17 cellular contexts compared by ENCODE assay signal in the genomic region with DNA sequence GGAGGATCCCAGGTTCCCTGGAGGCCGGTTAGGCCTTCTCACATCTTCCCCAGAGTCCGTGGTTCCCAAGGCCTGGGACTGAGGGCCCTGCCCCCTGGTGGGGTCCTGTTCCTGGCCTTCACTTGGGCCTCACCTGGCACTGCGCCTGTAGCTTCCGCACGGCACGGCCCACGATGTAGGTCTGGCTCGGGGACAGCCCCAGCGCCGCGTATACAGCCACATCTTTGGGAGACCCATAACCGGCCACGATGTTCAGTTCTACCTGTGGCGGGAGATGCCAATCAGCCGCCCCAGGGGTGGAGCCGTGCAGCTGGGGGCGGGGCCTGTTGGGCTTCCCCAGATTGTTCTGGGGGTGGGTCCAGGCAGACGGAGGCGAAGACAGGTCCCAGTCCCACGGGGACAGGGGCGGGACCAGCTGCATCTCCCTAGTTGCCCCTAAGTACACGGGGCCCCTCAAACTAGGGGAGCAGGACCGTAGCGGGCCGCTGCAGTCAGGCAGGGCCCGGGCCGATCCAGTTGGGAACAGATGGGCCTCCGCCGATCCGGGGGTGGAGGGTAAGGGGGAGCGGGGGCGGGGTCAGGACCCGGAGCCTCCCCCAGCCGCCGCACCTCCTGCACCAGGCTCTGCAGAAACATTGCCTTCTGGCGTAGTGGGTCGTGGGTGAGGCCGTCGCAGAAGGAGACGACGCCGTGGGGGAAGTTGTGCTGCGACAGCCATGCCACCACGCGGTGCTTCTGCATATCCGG. TPM values are rescaled to one million over a fixed set of nuclear protein-coding genes. Genes with fewer than 3 reads are reported as not detected.
A peak's percentile ranks its signal among the peaks of the same experiment; 100 is the strongest.
DNase-seq lines count a peak whose midpoint lies in the region; ATAC-seq, FAIRE-seq and TF ChIP-seq lines count a peak whose summit lies in the region.
"Had no signal": no experiment of that assay in that cellular context is flagged by ENCODE, and none has a peak within 500 bp of the region (broad histone marks: within the 10 kb centered on the region; RNA-seq: fewer than 3 reads in every experiment).

No MANE protein-coding gene starts in this region.

- TF ChIP-seq EP300 in HepG2 (IDR thresholded peaks at IDR 0.05; ENCODE audit: low read depth in 2 of 2, low read length in 2 of 2) (no peak), HepG2 (CRISPR knock-in tag; IDR thresholded peaks at IDR 0.05; ENCODE audit: borderline replicate concordance) (no peak)

- 94% methylated on average over 23 of the region's 46 CpGs for WGBS in HepG2 (ENCODE audit: low lambda C conversion rate)

- DNase-seq in NCI-H82 (lab: John Stamatoyannopoulos, UW) (peak; percentile 29), NCI-H82 treated with DMSO at 0.1 percent for 48 hours (lab: John Stamatoyannopoulos, UW; ENCODE audit: unreplicated experiment) (no peak), GM06990 (ENCODE audit: extremely low read depth, insufficient read length) (peak; percentile 30), T-helper 17 cell (no peak), HepG2 (ENCODE audit: low spot score) (no peak), HCEC 1CT (no peak), NCI-H1105 (lab: John Stamatoyannopoulos, UW) (no peak), head of caudate nucleus (no peak)
- DNase-seq: activated CD4-positive, alpha-beta T cell treated with anti-CD3 and anti-CD28 coated beads, Interleukin-2, amount 50 U/mL, for 4 hours; CD8-positive, alpha-beta memory T cell; left ventricle myocardium superior; NCI-H187 treated with DMSO at 0.1 percent for 48 hours; NCI-H69 had no signal

- peaks cover 59% of the 10 kb centered on the region for H3K36me3 ChIP-seq in GM06990 (ENCODE audit: control insufficient read depth, insufficient read depth, low read length)
- peaks cover 3 to 15% of the 10 kb centered on the region in 2 experiments; a peak in 4 of 5 replicates for H3K36me3 ChIP-seq in HepG2 (replicated peaks in 1 of 2; ENCODE audit: control insufficient read depth in 1 of 2, insufficient read depth in 2 of 2, low read length in 2 of 2)

- H3K9ac ChIP-seq in HepG2 (ENCODE audit: insufficient read depth, low read depth, low read length) = no peak overlapping the region

- no peaks in the 10 kb centered on the region for H3K9me3 ChIP-seq in T-helper 17 cell (ENCODE audit: control insufficient read depth, low read length, poor library complexity, severe bottlenecking)
- H3K9me3 ChIP-seq in HepG2 (ENCODE audit: low read length) = no peaks in the 10 kb centered on the region

- H3K27ac Mint-ChIP-seq in T-helper 17 cell = no peak overlapping the region
- H3K27ac Mint-ChIP-seq: activated naive CD4-positive, alpha-beta T cell treated with anti-CD3 and anti-CD28 coated beads, Interleukin-2, amount 50 U/mL, for 24 hours had no signal

- H3K4me3 Mint-ChIP-seq in T-helper 17 cell = no peak overlapping the region
- H3K4me3 Mint-ChIP-seq: activated naive CD4-positive, alpha-beta T cell treated with anti-CD3 and anti-CD28 coated beads, Interleukin-2, amount 50 U/mL, for 24 hours; CD8-positive, alpha-beta memory T cell had no signal

- POLR2A ChIA-PET in HepG2 (lab: Yijun Ruan, JAX) = interaction anchor here (1.3 kb wide), 1 partner anchor 10 kb away, joined by 3 read pairs; the partner anchor contains the start of gene AIP

- no peak overlapping the region for H3K27ac ChIP-seq in HepG2 (ENCODE audit: extremely low read length, insufficient read depth, low read length)

- FAIRE-seq in HepG2 (lab: Jason Lieb, UNC) = no peak
- FAIRE-seq: A204.1, bronchial epithelial cell had no signal

- no peaks in the 10 kb centered on the region for H3K4me1 ChIP-seq in HepG2 (ENCODE audit: insufficient read depth, low read length)

- H2AFZ ChIP-seq in HepG2 (ENCODE audit: low read length) = no peak overlapping the region

- intact Hi-C loops in HepG2 (cut with micrococcal nuclease; ENCODE audit: unreplicated experiment) (no loop called here), head of caudate nucleus (cut with DNase I) (no loop called here)

- BruUV-seq in HepG2 (replicated peaks; lab: Mats Ljungman, UMichigan) = no TSS peak

- H4K20me1 ChIP-seq in HepG2 (ENCODE audit: insufficient read depth, low read length) = no peaks in the 10 kb centered on the region

- no peak overlapping the region for H3K4me2 ChIP-seq in HepG2 (ENCODE audit: low read depth, low read length)

- in situ Hi-C loops in HepG2 (cut with HindIII; ENCODE audit: extremely low pct_ligation_motif_present, low pct_unique_long_range_greater_than_20kb) = no loop called here

- H3K27me3 ChIP-seq in GM06990 (replicated peaks; ENCODE audit: control insufficient read depth, insufficient read depth, low read length) (no peaks in the 10 kb centered on the region), HepG2 (ENCODE audit: control insufficient read depth in 1 of 2, insufficient read depth in 2 of 2, low read length in 2 of 2) (no peaks in the 10 kb centered on the region)

- H3K4me3 ChIP-seq in GM06990 (replicated peaks; ENCODE audit: low read depth, low read length) (no peak overlapping the region), HepG2 (replicated peaks in 1 of 3; ENCODE audit: insufficient read depth in 1 of 3, low read depth in 2 of 3, low read length in 3 of 3) (no peak overlapping the region)

- H3K27me3 Mint-ChIP-seq in T-helper 17 cell = no peaks in the 10 kb centered on the region
- H3K27me3 Mint-ChIP-seq: activated naive CD4-positive, alpha-beta T cell treated with anti-CD3 and anti-CD28 coated beads, Interleukin-2, amount 50 U/mL, for 24 hours; CD8-positive, alpha-beta memory T cell had no signal

- CTCF ChIA-PET in HepG2 (lab: Yijun Ruan, JAX; ENCODE audit: low intra/inter-chr PET ratio, low total read pairs) = no interaction called here

- peaks cover 21% of the 10 kb centered on the region for H3K4me1 Mint-ChIP-seq in T-helper 17 cell

- TF ChIP-seq CTCF in GM06990 (IDR thresholded peaks at IDR 0.05; ENCODE audit: insufficient read depth, low read length, poor library complexity, severe bottlenecking) (no peak), HepG2 (CRISPR knock-in tag; IDR thresholded peaks at IDR 0.05) (no peak)

- H3K79me2 ChIP-seq in HepG2 (ENCODE audit: insufficient read depth, low read length) = no peaks in the 10 kb centered on the region

- H3K36me3 Mint-ChIP-seq in T-helper 17 cell (ENCODE audit: low read depth) = peaks cover under 1% of the 10 kb centered on the region

- no peak for TF ChIP-seq POLR2A in HepG2 (IDR thresholded peaks at IDR 0.05; ENCODE audit: insufficient read depth in 1 of 2, low read depth in 2 of 2, low read length in 2 of 2)

- ATAC-seq in T-helper 17 cell = peak; percentile 27
- ATAC-seq in HepG2 = peak; percentile 19
- ATAC-seq: left ventricle myocardium superior had no signal

- TF ChIP-seq RAD21 in HepG2 (CRISPR knock-in tag; IDR thresholded peaks at IDR 0.05) = no peak

RNA-seq across cellular contexts. Expression of gene AIP, which starts 10.1 kb away (rescaled TPM):
- total RNA-seq in T-helper 17 cell (100 to 1,000 TPM in 1 of 2 donors, 10 to 100 TPM in 1; 98.3 to 109 TPM), HepG2 (2016; rRNA removed; fragmentation: Illumina TruSeq; extraction: Trizol) (51.8 and 54.7 TPM in 2 replicates)
- 29.3 and 29.9 TPM in 2 replicates for total RNA-seq in HepG2 (2016; cell fraction: cytosol; rRNA removed; fragmentation: Illumina TruSeq; extraction: Trizol; ENCODE audit: low read depth)
- total RNA-seq in HepG2 (2016; cell fraction: insoluble cytoplasmic fraction; rRNA removed; fragmentation: Illumina TruSeq; extraction: Trizol) = 49.6 and 51.5 TPM in 2 replicates
- total RNA-seq in HepG2 (2016; cell fraction: membrane; rRNA removed; fragmentation: Illumina TruSeq; extraction: Trizol) = 34.6 and 35.9 TPM in 2 replicates
- total RNA-seq in HepG2 (2016; cell fraction: nucleus; rRNA removed; fragmentation: Illumina TruSeq; extraction: Trizol) = 23.8 and 25.0 TPM in 2 replicates
- 110 and 113 TPM in 2 replicates for polyA plus RNA-seq in HepG2 (2011; rRNA removed)
- polyA plus RNA-seq in HepG2 (2011; cell fraction: cytosol; rRNA removed) = 108 and 172 TPM in 2 replicates
- polyA plus RNA-seq in HepG2 (2011; cell fraction: nucleus; rRNA removed) = 78.7 and 80.7 TPM in 2 replicates
- 58.6 and 77.3 TPM in 2 replicates for polyA plus RNA-seq in HepG2 (2012)
- 24.7 and 25.0 TPM in 2 replicates for polyA plus RNA-seq in HepG2 (2016; cell fraction: cytosol; fragmentation: Illumina TruSeq; extraction: Trizol; ENCODE audit: low read depth)
- 54.4 and 55.2 TPM in 2 replicates for polyA plus RNA-seq in HepG2 (2016; cell fraction: insoluble cytoplasmic fraction; fragmentation: Illumina TruSeq; extraction: Trizol; ENCODE audit: low read depth)
- 28.2 and 32.3 TPM in 2 replicates for polyA plus RNA-seq in HepG2 (2016; cell fraction: membrane; fragmentation: Illumina TruSeq; extraction: Trizol; ENCODE audit: low read depth)
- 38.0 and 39.2 TPM in 2 replicates for polyA plus RNA-seq in HepG2 (2016; cell fraction: nucleus; fragmentation: Illumina TruSeq; extraction: Trizol; ENCODE audit: insufficient read depth, low read depth)
- 79.5 and 121 TPM in 2 replicates for polyA minus RNA-seq in HepG2 (2011; rRNA and poly(A)+ RNA removed; ENCODE audit: low replicate concordance)
- 35.7 and 42.3 TPM in 2 replicates for polyA minus RNA-seq in HepG2 (2011; cell fraction: cytosol; rRNA and poly(A)+ RNA removed)
- 23.3 and 30.8 TPM in 2 replicates for polyA minus RNA-seq in HepG2 (2011; cell fraction: nucleus; rRNA and poly(A)+ RNA removed)

RNA-seq across cellular contexts. Expression of gene PITPNM1, which starts 12.2 kb away (rescaled TPM):
- 100 to 1,000 TPM; 109 to 121 TPM for total RNA-seq in T-helper 17 cell
- 7.7 and 8.5 TPM in 2 replicates for total RNA-seq in HepG2 (2016; rRNA removed; fragmentation: Illumina TruSeq; extraction: Trizol)
- 2.1 and 3.4 TPM in 2 replicates for total RNA-seq in HepG2 (2016; cell fraction: cytosol; rRNA removed; fragmentation: Illumina TruSeq; extraction: Trizol; ENCODE audit: low read depth)
- total RNA-seq in HepG2 (2016; cell fraction: insoluble cytoplasmic fraction; rRNA removed; fragmentation: Illumina TruSeq; extraction: Trizol) = 6.0 and 8.5 TPM in 2 replicates
- total RNA-seq in HepG2 (2016; cell fraction: membrane; rRNA removed; fragmentation: Illumina TruSeq; extraction: Trizol) = 8.3 and 9.9 TPM in 2 replicates
- total RNA-seq in HepG2 (2016; cell fraction: nucleus; rRNA removed; fragmentation: Illumina TruSeq; extraction: Trizol) = 7.3 and 8.9 TPM in 2 replicates
- polyA plus RNA-seq in HepG2 (2011; rRNA removed) = 8.2 and 9.4 TPM in 2 replicates
- polyA plus RNA-seq in HepG2 (2011; cell fraction: cytosol; rRNA removed) = 5.2 and 10.7 TPM in 2 replicates
- 38.2 and 58.0 TPM in 2 replicates for polyA plus RNA-seq in HepG2 (2011; cell fraction: nucleus; rRNA removed)
- 4.4 and 9.1 TPM in 2 replicates for polyA plus RNA-seq in HepG2 (2012)
- polyA plus RNA-seq in HepG2 (2016; cell fraction: cytosol; fragmentation: Illumina TruSeq; extraction: Trizol; ENCODE audit: low read depth) = 3.2 and 3.6 TPM in 2 replicates
- 5.6 and 8.6 TPM in 2 replicates for polyA plus RNA-seq in HepG2 (2016; cell fraction: insoluble cytoplasmic fraction; fragmentation: Illumina TruSeq; extraction: Trizol; ENCODE audit: low read depth)
- 7.7 and 8.1 TPM in 2 replicates for polyA plus RNA-seq in HepG2 (2016; cell fraction: membrane; fragmentation: Illumina TruSeq; extraction: Trizol; ENCODE audit: low read depth)
- polyA plus RNA-seq in HepG2 (2016; cell fraction: nucleus; fragmentation: Illumina TruSeq; extraction: Trizol; ENCODE audit: insufficient read depth, low read depth) = 19.9 and 22.6 TPM in 2 replicates
- 29.1 and 72.8 TPM in 2 replicates for polyA minus RNA-seq in HepG2 (2011; rRNA and poly(A)+ RNA removed; ENCODE audit: low replicate concordance)
- 10.6 and 11.6 TPM in 2 replicates for polyA minus RNA-seq in HepG2 (2011; cell fraction: cytosol; rRNA and poly(A)+ RNA removed)
- 6.8 and 9.1 TPM in 2 replicates for polyA minus RNA-seq in HepG2 (2011; cell fraction: nucleus; rRNA and poly(A)+ RNA removed)

RNA-seq across cellular contexts. Expression of gene CDK2AP2, which starts 15.0 kb away (rescaled TPM):
- total RNA-seq in T-helper 17 cell = 10 to 100 TPM; 33.8 to 45.6 TPM
- 19.7 and 23.2 TPM in 2 replicates for total RNA-seq in HepG2 (2016; rRNA removed; fragmentation: Illumina TruSeq; extraction: Trizol)
- total RNA-seq in HepG2 (2016; cell fraction: cytosol; rRNA removed; fragmentation: Illumina TruSeq; extraction: Trizol; ENCODE audit: low read depth) = 18.4 and 24.3 TPM in 2 replicates
- total RNA-seq in HepG2 (2016; cell fraction: insoluble cytoplasmic fraction; rRNA removed; fragmentation: Illumina TruSeq; extraction: Trizol) = 14.9 and 23.0 TPM in 2 replicates
- total RNA-seq in HepG2 (2016; cell fraction: membrane; rRNA removed; fragmentation: Illumina TruSeq; extraction: Trizol) = 24.4 and 32.7 TPM in 2 replicates
- total RNA-seq in HepG2 (2016; cell fraction: nucleus; rRNA removed; fragmentation: Illumina TruSeq; extraction: Trizol) = 16.1 and 17.6 TPM in 2 replicates
- polyA plus RNA-seq in HepG2 (2011; rRNA removed) = 15.0 and 15.2 TPM in 2 replicates
- 13.5 and 23.6 TPM in 2 replicates for polyA plus RNA-seq in HepG2 (2011; cell fraction: cytosol; rRNA removed)
- 32.3 and 35.7 TPM in 2 replicates for polyA plus RNA-seq in HepG2 (2011; cell fraction: nucleus; rRNA removed)
- 11.0 and 19.0 TPM in 2 replicates for polyA plus RNA-seq in HepG2 (2012)
- polyA plus RNA-seq in HepG2 (2016; cell fraction: cytosol; fragmentation: Illumina TruSeq; extraction: Trizol; ENCODE audit: low read depth) = 34.7 and 53.1 TPM in 2 replicates
- polyA plus RNA-seq in HepG2 (2016; cell fraction: insoluble cytoplasmic fraction; fragmentation: Illumina TruSeq; extraction: Trizol; ENCODE audit: low read depth) = 31.6 and 43.1 TPM in 2 replicates
- polyA plus RNA-seq in HepG2 (2016; cell fraction: membrane; fragmentation: Illumina TruSeq; extraction: Trizol; ENCODE audit: low read depth) = 52.5 and 57.8 TPM in 2 replicates
- 45.1 and 46.7 TPM in 2 replicates for polyA plus RNA-seq in HepG2 (2016; cell fraction: nucleus; fragmentation: Illumina TruSeq; extraction: Trizol; ENCODE audit: insufficient read depth, low read depth)
- polyA minus RNA-seq in HepG2 (2011; rRNA and poly(A)+ RNA removed; ENCODE audit: low replicate concordance) = 16.8 and 42.0 TPM in 2 replicates
- polyA minus RNA-seq in HepG2 (2011; cell fraction: cytosol; rRNA and poly(A)+ RNA removed) = 13.8 and 17.6 TPM in 2 replicates
- polyA minus RNA-seq in HepG2 (2011; cell fraction: nucleus; rRNA and poly(A)+ RNA removed) = 10.1 and 16.6 TPM in 2 replicates

RNA-seq across cellular contexts. Expression of gene TMEM134, which starts 23.9 kb away (rescaled TPM):
- 10 to 100 TPM; 48.7 to 65.6 TPM for total RNA-seq in T-helper 17 cell
- total RNA-seq in HepG2 (2016; rRNA removed; fragmentation: Illumina TruSeq; extraction: Trizol) = 5.1 and 6.9 TPM in 2 replicates
- total RNA-seq in HepG2 (2016; cell fraction: cytosol; rRNA removed; fragmentation: Illumina TruSeq; extraction: Trizol; ENCODE audit: low read depth) = 19.7 and 21.6 TPM in 2 replicates
- total RNA-seq in HepG2 (2016; cell fraction: insoluble cytoplasmic fraction; rRNA removed; fragmentation: Illumina TruSeq; extraction: Trizol) = 3.5 and 6.0 TPM in 2 replicates
- total RNA-seq in HepG2 (2016; cell fraction: membrane; rRNA removed; fragmentation: Illumina TruSeq; extraction: Trizol) = 16.8 and 19.3 TPM in 2 replicates
- total RNA-seq in HepG2 (2016; cell fraction: nucleus; rRNA removed; fragmentation: Illumina TruSeq; extraction: Trizol) = 5.3 and 5.6 TPM in 2 replicates
- 26.9 and 36.5 TPM in 2 replicates for polyA plus RNA-seq in HepG2 (2011; rRNA removed)
- polyA plus RNA-seq in HepG2 (2011; cell fraction: cytosol; rRNA removed) = 56.6 and 72.3 TPM in 2 replicates
- polyA plus RNA-seq in HepG2 (2011; cell fraction: nucleus; rRNA removed) = 67.1 and 76.3 TPM in 2 replicates
- polyA plus RNA-seq in HepG2 (2012) = 21.5 and 23.1 TPM in 2 replicates
- polyA plus RNA-seq in HepG2 (2016; cell fraction: cytosol; fragmentation: Illumina TruSeq; extraction: Trizol; ENCODE audit: low read depth) = 118 and 120 TPM in 2 replicates
- 17.4 and 19.8 TPM in 2 replicates for polyA plus RNA-seq in HepG2 (2016; cell fraction: insoluble cytoplasmic fraction; fragmentation: Illumina TruSeq; extraction: Trizol; ENCODE audit: low read depth)
- polyA plus RNA-seq in HepG2 (2016; cell fraction: membrane; fragmentation: Illumina TruSeq; extraction: Trizol; ENCODE audit: low read depth) = 70.1 and 76.5 TPM in 2 replicates
- polyA plus RNA-seq in HepG2 (2016; cell fraction: nucleus; fragmentation: Illumina TruSeq; extraction: Trizol; ENCODE audit: insufficient read depth, low read depth) = 24.6 and 30.7 TPM in 2 replicates
- 6.6 and 13.2 TPM in 2 replicates for polyA minus RNA-seq in HepG2 (2011; rRNA and poly(A)+ RNA removed; ENCODE audit: low replicate concordance)
- polyA minus RNA-seq in HepG2 (2011; cell fraction: cytosol; rRNA and poly(A)+ RNA removed) = 5.4 and 6.5 TPM in 2 replicates
- polyA minus RNA-seq in HepG2 (2011; cell fraction: nucleus; rRNA and poly(A)+ RNA removed) = 7.3 and 8.6 TPM in 2 replicates

RNA-seq across cellular contexts. Expression of gene CABP2, which starts 30.3 kb away (rescaled TPM):
- not detected for total RNA-seq in T-helper 17 cell
- total RNA-seq in HepG2 (2016; rRNA removed; fragmentation: Illumina TruSeq; extraction: Trizol) = not detected in 2 replicates
- total RNA-seq in HepG2 (2016; cell fraction: cytosol; rRNA removed; fragmentation: Illumina TruSeq; extraction: Trizol; ENCODE audit: low read depth) = not detected in 2 replicates
- not detected in 2 replicates for total RNA-seq in HepG2 (2016; cell fraction: insoluble cytoplasmic fraction; rRNA removed; fragmentation: Illumina TruSeq; extraction: Trizol)
- not detected in 2 replicates for total RNA-seq in HepG2 (2016; cell fraction: membrane; rRNA removed; fragmentation: Illumina TruSeq; extraction: Trizol)
- not detected in 2 replicates for total RNA-seq in HepG2 (2016; cell fraction: nucleus; rRNA removed; fragmentation: Illumina TruSeq; extraction: Trizol)
- polyA plus RNA-seq in HepG2 (2011; rRNA removed) = not detected in 2 replicates
- not detected in 2 replicates for polyA plus RNA-seq in HepG2 (2011; cell fraction: cytosol; rRNA removed)
- not detected in 2 replicates for polyA plus RNA-seq in HepG2 (2011; cell fraction: nucleus; rRNA removed)
- not detected in 2 replicates for polyA plus RNA-seq in HepG2 (2012)
- not detected in 2 replicates for polyA plus RNA-seq in HepG2 (2016; cell fraction: cytosol; fragmentation: Illumina TruSeq; extraction: Trizol; ENCODE audit: low read depth)
- not detected in 2 replicates for polyA plus RNA-seq in HepG2 (2016; cell fraction: insoluble cytoplasmic fraction; fragmentation: Illumina TruSeq; extraction: Trizol; ENCODE audit: low read depth)
- not detected in 2 replicates for polyA plus RNA-seq in HepG2 (2016; cell fraction: membrane; fragmentation: Illumina TruSeq; extraction: Trizol; ENCODE audit: low read depth)
- polyA plus RNA-seq in HepG2 (2016; cell fraction: nucleus; fragmentation: Illumina TruSeq; extraction: Trizol; ENCODE audit: insufficient read depth, low read depth) = not detected in 2 replicates
- not detected in 2 replicates for polyA minus RNA-seq in HepG2 (2011; rRNA and poly(A)+ RNA removed; ENCODE audit: low replicate concordance)
- not detected in 2 replicates for polyA minus RNA-seq in HepG2 (2011; cell fraction: cytosol; rRNA and poly(A)+ RNA removed)
- not detected in 2 replicates for polyA minus RNA-seq in HepG2 (2011; cell fraction: nucleus; rRNA and poly(A)+ RNA removed)
- total RNA-seq: bronchial epithelial cell; CD8-positive, alpha-beta memory T cell; G401; left ventricle myocardium superior had no signal
- polyA plus RNA-seq: CD8-positive, alpha-beta memory T cell had no signal

Comparison
In these comparisons a context has a peak if more than half of its experiments do, and no peak if none do; other contexts are left out.
1. DNase-seq: peak in NCI-H82 (single experiment) and GM06990 (single experiment); none in NCI-H82 treated with DMSO at 0.1 percent for 48 hours (single experiment), T-helper 17 cell (0 of 3), HepG2 (single experiment), HCEC 1CT (single experiment), NCI-H1105 (single experiment) and head of caudate nucleus (0 of 42).
2. RNA of gene PITPNM1, which starts 12.2 kb away (total RNA-seq): 109 to 121 TPM in T-helper 17 cell; 2.1 to 9.9 TPM in HepG2; every median in the first group is over 10 times any median in the second.